In genomic region chrX:63350551-63350950, GRCh38 we compare ENCODE assay signal across 8 cellular contexts. TPM values are rescaled to one million over a fixed set of nuclear protein-coding genes. Genes with fewer than 3 reads are reported as not detected.
DNase-seq lines count a peak whose midpoint lies in the region; ATAC-seq and TF ChIP-seq lines count a peak whose summit lies in the region.

No MANE protein-coding gene starts in this region.

- TF ChIP-seq CTCF in breast epithelium (IDR thresholded peaks at IDR 0.05) = no peak

- H3K27me3 ChIP-seq in breast epithelium (peaks cover 0 to 19% of the 10 kb centered on the region in 2 donors), layer of hippocampus (ENCODE audit: control insufficient read depth, insufficient read depth, low read length) (no peaks in the 10 kb centered on the region)

- intact Hi-C loops in breast epithelium (cut with DNase I; ENCODE audit: low total_unique reads) = no loop called here

- H3K4me1 Mint-ChIP-seq in stimulated activated memory B cell treated with anti-CD40 and anti-IgM and Interleukin-4, amounts not matched to agents 10 μg/mL and 1 μg/mL and 100 μg/mL, for 72 hours = peaks cover 16% of the 10 kb centered on the region

- no peak for TF ChIP-seq POLR2A in breast epithelium (IDR thresholded peaks at IDR 0.05)

- in situ Hi-C loops in Caki2 (cut with HindIII; ENCODE audit: low pct_unique_long_range_greater_than_20kb, low sequenced_read_pairs) = no loop called here

- H3K36me3 Mint-ChIP-seq in stimulated activated memory B cell treated with anti-CD40 and anti-IgM and Interleukin-4, amounts not matched to agents 10 μg/mL and 1 μg/mL and 100 μg/mL, for 72 hours = no peaks in the 10 kb centered on the region

- no peaks in the 10 kb centered on the region for H3K4me1 ChIP-seq in breast epithelium

- DNase-seq in Caki2 (ENCODE audit: low read depth) (peak; percentile 35), RPMI7951 (ENCODE audit: low read depth) (peak; percentile 32), breast epithelium (ENCODE audit: low spot score in 2 of 2) (no peak), GF-D8 (lab: John Stamatoyannopoulos, UW) (no peak)

- H3K4me3 Mint-ChIP-seq in stimulated activated memory B cell treated with anti-CD40 and anti-IgM and Interleukin-4, amounts not matched to agents 10 μg/mL and 1 μg/mL and 100 μg/mL, for 72 hours = peak overlapping the region; percentile 97

- ATAC-seq in GM19372 (IDR thresholded peaks at IDR 0.05; ENCODE audit: low read depth, unreplicated experiment) = peak; percentile 37
- peak; percentile 41 for ATAC-seq in HG03439 (IDR thresholded peaks at IDR 0.05; ENCODE audit: unreplicated experiment)
- peak; percentile 53 for ATAC-seq in stimulated activated memory B cell treated with anti-CD40 and anti-IgM and Interleukin-4, amounts not matched to agents 10 μg/mL and 1 μg/mL and 100 μg/mL, for 72 hours

- H3K27ac ChIP-seq in breast epithelium = peak overlapping the region; percentile 69 to 78
- peak overlapping the region; percentile 67 for H3K27ac ChIP-seq in layer of hippocampus (ENCODE audit: low read depth, low read length)

- no peaks in the 10 kb centered on the region for H3K27me3 Mint-ChIP-seq in stimulated activated memory B cell treated with anti-CD40 and anti-IgM and Interleukin-4, amounts not matched to agents 10 μg/mL and 1 μg/mL and 100 μg/mL, for 72 hours

- no peaks in the 10 kb centered on the region for H3K36me3 ChIP-seq in breast epithelium

- no peaks in the 10 kb centered on the region for H3K9me3 Mint-ChIP-seq in stimulated activated memory B cell treated with anti-CD40 and anti-IgM and Interleukin-4, amounts not matched to agents 10 μg/mL and 1 μg/mL and 100 μg/mL, for 72 hours

- peak overlapping the region; percentile 58 to 68 (median 61) for H3K4me3 ChIP-seq in breast epithelium

- H3K27ac Mint-ChIP-seq in stimulated activated memory B cell treated with anti-CD40 and anti-IgM and Interleukin-4, amounts not matched to agents 10 μg/mL and 1 μg/mL and 100 μg/mL, for 72 hours = peak overlapping the region; percentile 86

- no peaks in the 10 kb centered on the region for H3K9me3 ChIP-seq in breast epithelium

RNA-seq across cellular contexts. Expression of gene SPIN4, which starts 0.6 kb away (rescaled TPM):
- total RNA-seq in Caki2 (2014; rRNA removed; shearing (Covaris generic); ENCODE audit: low replicate concordance) = 2.4 and 4.8 TPM in 2 replicates
- total RNA-seq in RPMI7951 (2014; rRNA removed; shearing (Covaris generic)) = 18.5 and 23.6 TPM in 2 replicates
- total RNA-seq in breast epithelium = 1 to 10 TPM; 3.0 to 7.5 (median 6.6) TPM

Comparison
In these comparisons a context has a peak if more than half of its experiments do, and no peak if none do; other contexts are left out.
1. DNase-seq: peak in Caki2 (single experiment) and RPMI7951 (single experiment); none in breast epithelium (0 of 2) and GF-D8 (single experiment).
2. Peak in every context shown above with its lines, with median percentiles within 50 percentile points of each other: ATAC-seq.